In the genomic region with DNA sequence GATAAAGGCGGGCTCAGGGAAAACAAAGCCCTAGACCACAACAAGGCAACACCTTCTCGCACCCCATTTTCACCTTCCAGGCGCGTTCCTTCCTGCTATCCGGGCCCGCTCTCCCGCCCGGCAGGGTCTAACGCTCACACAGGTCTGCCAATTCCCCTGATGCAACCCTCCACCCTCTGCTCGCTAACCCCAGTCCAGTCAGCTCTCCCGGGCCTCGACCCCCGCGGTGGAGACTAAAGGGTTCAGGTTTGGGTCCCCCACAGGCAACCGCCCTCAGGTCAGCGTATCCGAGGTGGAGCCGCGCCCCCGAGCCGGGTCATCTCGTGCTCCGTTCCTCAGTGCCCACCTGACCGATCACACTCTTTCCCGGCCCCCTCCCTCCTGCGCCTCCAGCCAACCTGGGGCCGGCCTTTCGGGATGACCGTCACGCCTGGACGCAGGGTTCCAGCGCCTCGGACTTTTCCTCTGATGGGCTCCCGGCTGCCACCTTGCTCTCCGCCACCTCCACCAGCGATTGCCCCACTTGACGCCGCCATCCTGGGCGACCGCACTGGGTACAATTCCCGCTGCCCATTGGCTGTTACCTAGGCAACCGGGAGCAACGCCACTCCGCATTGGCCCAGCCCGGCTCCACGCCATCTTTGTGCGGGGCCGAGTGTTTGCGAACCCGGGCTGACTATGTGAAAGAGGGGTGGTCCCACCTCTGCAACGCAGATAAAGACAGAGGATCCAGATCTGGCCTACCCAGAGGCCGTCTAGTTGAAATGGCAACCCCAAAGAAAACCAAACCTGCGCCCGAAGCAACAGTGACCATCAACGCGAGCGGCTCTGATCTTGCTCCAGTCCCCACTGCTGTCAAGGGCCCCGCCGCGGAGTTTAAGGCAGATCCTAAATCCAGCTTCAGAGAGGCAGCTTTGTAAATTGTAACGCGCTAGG, we compare ENCODE assay signal across 8 cellular contexts. TPM values are rescaled to one million over a fixed set of nuclear protein-coding genes. Genes with fewer than 3 reads are reported as not detected.
DNase-seq lines count a peak whose midpoint lies in the region; ATAC-seq and FAIRE-seq lines count a peak whose summit lies in the region.

A gene (minus strand): TSS at position 552 of the 936 bp plus-strand sequence. CDS start 13,847 bp downstream, outside the sequence.

- no peaks in the 10 kb centered on the region for H3K36me3 ChIP-seq in SJSA1

- no peaks in the 10 kb centered on the region for H3K27me3 ChIP-seq in SJSA1 (replicated peaks)

- no peaks in the 10 kb centered on the region for H3K9me3 ChIP-seq in SJSA1 (replicated peaks)

- peak; percentile 99 for ATAC-seq in activated naive CD4-positive, alpha-beta T cell treated with anti-CD3 and anti-CD28 coated beads, Interleukin-2, amount 50 U/mL, for 72 hours

- peaks cover 6% of the 10 kb centered on the region in 2 donors for H3K36me3 Mint-ChIP-seq in activated naive CD4-positive, alpha-beta T cell treated with anti-CD3 and anti-CD28 coated beads, Interleukin-2, amount 50 U/mL, for 72 hours

- peak; percentile 92 for FAIRE-seq in G401.6 (lab: Jason Lieb, UNC)

- H3K27ac Mint-ChIP-seq in activated naive CD4-positive, alpha-beta T cell treated with anti-CD3 and anti-CD28 coated beads, Interleukin-2, amount 50 U/mL, for 72 hours: peak within 1 kb of the TSS; percentile 87 to 96

- H3K4me3 ChIP-seq in SJSA1: peak within 1 kb of the TSS; percentile 66

- peaks cover 4% of the 10 kb centered on the region for H3K4me1 ChIP-seq in SJSA1 (replicated peaks)

- no peak within 1 kb of the TSS for H3K27ac ChIP-seq in SJSA1

- H3K9me3 Mint-ChIP-seq in activated naive CD4-positive, alpha-beta T cell treated with anti-CD3 and anti-CD28 coated beads, Interleukin-2, amount 50 U/mL, for 72 hours: no peaks in the 10 kb centered on the region

- DNase-seq in HCEC 1CT (peak; percentile 93), MV-4-11 (lab: John Stamatoyannopoulos, UW) (peak; percentile 77), SJSA1 (ENCODE audit: low read depth in 1 of 2, low spot score in 2 of 2) (peak; percentile 86 to 94), glomerular visceral epithelial cell (ENCODE audit: extremely low spot score) (peak; percentile 91), occipital lobe (lab: John Stamatoyannopoulos, UW) (peak; percentile 94), superior temporal gyrus (ENCODE audit: extremely low spot score) (peak; percentile 97)
- peak; percentile 89 to 95 for DNase-seq in activated naive CD4-positive, alpha-beta T cell treated with anti-CD3 and anti-CD28 coated beads, Interleukin-2, amount 50 U/mL, for 72 hours (ENCODE audit: low spot score in 2 of 2)

RNA-seq across cellular contexts. Expression of the gene that starts here (rescaled TPM):
- total RNA-seq in SJSA1 (2014; rRNA removed; shearing (Covaris generic)): 4.4 and 6.8 TPM in 2 replicates
- 1 to 10 TPM; 1.1 to 6.0 TPM for total RNA-seq in activated naive CD4-positive, alpha-beta T cell treated with anti-CD3 and anti-CD28 coated beads, Interleukin-2, amount 50 U/mL, for 72 hours
- 36.8 TPM for total RNA-seq in occipital lobe
